ENCODE assay signal across 10 cellular contexts in genomic region chr7:140079121-140079536, GRCh38. TPM values are rescaled to one million over a fixed set of nuclear protein-coding genes. Genes with fewer than 3 reads are reported as not detected.
DNase-seq lines count a peak whose midpoint lies in the region; ATAC-seq and TF ChIP-seq lines count a peak whose summit lies in the region.
"Had no signal": no experiment of that assay in that cellular context is flagged by ENCODE, and none has a peak within 500 bp of the region (broad histone marks: within the 10 kb centered on the region; RNA-seq: fewer than 3 reads in every experiment).

No MANE protein-coding gene starts in this region.

- ATAC-seq in left colon (peak; percentile 37), GM21576 (IDR thresholded peaks at IDR 0.05; ENCODE audit: unreplicated experiment) (no peak), GM19351 (IDR thresholded peaks at IDR 0.05; ENCODE audit: unreplicated experiment) (no peak)
- ATAC-seq: activated CD4-positive, CD25-positive, alpha-beta regulatory T cell treated with anti-CD3 and anti-CD28 coated beads, Interleukin-2, amount 50 U/mL, for 24 hours had no signal

- TF ChIP-seq CTCF in AG09319 (IDR thresholded peaks at IDR 0.05; ENCODE audit: low read depth, low read length), result peak; percentile 15; the same call in 1 of the 2 replicates

- intact Hi-C loops in left colon (cut with DNase I, micrococcal nuclease), result no loop called here

- no peak for DNase-seq in AG09319 (ENCODE audit: extremely low read depth, low read depth)
- DNase-seq in HT-29 (ENCODE audit: low spot score), result peak; percentile 25
- peak; percentile 84 for DNase-seq in amniotic epithelial cell (ENCODE audit: low read depth)
- DNase-seq in left colon, result no peak
- DNase-seq in DMS79 treated with DMSO at 0.1 percent for 48 hours (lab: John Stamatoyannopoulos, UW), result no peak
- DNase-seq in mucosa of gallbladder (ENCODE audit: low spot score), result no peak
- DNase-seq: spleen had no signal

RNA-seq across cellular contexts. Expression of gene PARP12, which starts 16.4 kb away (rescaled TPM):
- 38.3 and 51.1 TPM in 2 replicates for total RNA-seq in HT-29 (2014; rRNA removed; shearing (Covaris generic))
- 10 to 100 TPM; 58.7 to 63.2 TPM for total RNA-seq in left colon
- 26.7 TPM for total RNA-seq in mucosa of gallbladder

Comparison
In these comparisons a context has a peak if more than half of its experiments do, and no peak if none do; other contexts are left out.
1. DNase-seq: peak in HT-29 (single experiment) and amniotic epithelial cell (single experiment); none in AG09319 (single experiment), left colon (0 of 2), DMS79 treated with DMSO at 0.1 percent for 48 hours (single experiment) and mucosa of gallbladder (single experiment).